22 cellular contexts compared by ENCODE assay signal in genomic region chr7:144780071-144780608, GRCh38. TPM values are rescaled to one million over a fixed set of nuclear protein-coding genes. Genes with fewer than 3 reads are reported as not detected.
DNase-seq lines count a peak whose midpoint lies in the region; ATAC-seq, FAIRE-seq and TF ChIP-seq lines count a peak whose summit lies in the region.
"Had no signal": no experiment of that assay in that cellular context is flagged by ENCODE, and none has a peak within 500 bp of the region (broad histone marks: within the 10 kb centered on the region; RNA-seq: fewer than 3 reads in every experiment).

No MANE protein-coding gene starts in this region.

- H3K27me3 ChIP-seq in left lung (no peaks in the 10 kb centered on the region), small intestine (ENCODE audit: control insufficient read depth in 2 of 2, insufficient read depth in 2 of 2, low read length in 2 of 2) (no peaks in the 10 kb centered on the region)
- H3K27me3 ChIP-seq: heart right ventricle, suprapubic skin had no signal

- ATAC-seq in left lung: peak; percentile 45
- ATAC-seq: activated naive CD8-positive, alpha-beta T cell treated with anti-CD3 and anti-CD28 coated beads, Interleukin-2, amount 50 U/mL, for 24 hours; heart right ventricle; sciatic nerve had no signal

- intact Hi-C loops in left lung (cut with DNase I): no loop called here

- TF ChIP-seq CTCF in NB4 (IDR thresholded peaks at IDR 0.05; ENCODE audit: low read depth, low read length) (no peak), left lung (IDR thresholded peaks at IDR 0.05) (no peak)

- no peaks in the 10 kb centered on the region for H3K9me3 ChIP-seq in left lung
- no peaks in the 10 kb centered on the region for H3K9me3 ChIP-seq in small intestine (ENCODE audit: control insufficient read depth, low read depth)
- H3K9me3 ChIP-seq: heart right ventricle, suprapubic skin had no signal

- TF ChIP-seq POLR2A in NB4 (IDR thresholded peaks at IDR 0.05; ENCODE audit: extremely low read depth, insufficient read length): no peak

- no peak overlapping the region for H3K27ac ChIP-seq in epithelial cell of prostate
- H3K27ac ChIP-seq in left lung: no peak overlapping the region
- H3K27ac ChIP-seq in small intestine (ENCODE audit: low read depth in 1 of 2, low read length in 1 of 2): no peak overlapping the region
- H3K27ac ChIP-seq in caudate nucleus (ENCODE audit: low read depth, low read length): no peak overlapping the region
- H3K27ac ChIP-seq: coronary artery, heart right ventricle, suprapubic skin, VCaP had no signal

- no peak for FAIRE-seq in small intestine (lab: Jason Lieb, UNC)
- FAIRE-seq: GM18507 had no signal

- H3K4me1 ChIP-seq in left lung: no peaks in the 10 kb centered on the region
- H3K4me1 ChIP-seq in small intestine (ENCODE audit: control insufficient read depth in 2 of 2, insufficient read depth in 1 of 2, low read depth in 1 of 2, low read length in 1 of 2): no peaks in the 10 kb centered on the region
- H3K4me1 ChIP-seq: suprapubic skin had no signal

- H3K4me3 ChIP-seq in NB4 (ENCODE audit: low read depth, low read length) (no peak overlapping the region), left lung (no peak overlapping the region), small intestine (ENCODE audit: low read depth in 1 of 2, low read length in 2 of 2) (no peak overlapping the region)
- H3K4me3 ChIP-seq: coronary artery, heart right ventricle, suprapubic skin had no signal

- DNase-seq in HK-2 (ENCODE audit: unreplicated experiment) (peak; percentile 14), NB4 (ENCODE audit: low read depth) (peak; percentile 47), epithelial cell of prostate (ENCODE audit: low read depth, low spot score) (peak; percentile 83), left lung (no peak), small intestine (no peak), caudate nucleus (lab: John Stamatoyannopoulos, UW) (no peak), HPDE6-E6E7 (ENCODE audit: extremely low spot score) (no peak)
- DNase-seq: activated effector memory CD4-positive, alpha-beta T cell treated with anti-CD3 and anti-CD28 coated beads, Interleukin-2, amount 50 U/mL, for 16 hours; activated naive CD8-positive, alpha-beta T cell treated with anti-CD3 and anti-CD28 coated beads, Interleukin-2, amount 50 U/mL, for 24 hours; CD4-positive, CD25-positive, alpha-beta regulatory T cell; GDM1; heart right ventricle; Kasumi-1; NCI-H1436; NCI-H2107; NCI-H510A; posterior cingulate gyrus had no signal

- no peaks in the 10 kb centered on the region for H3K36me3 ChIP-seq in left lung
- no peaks in the 10 kb centered on the region for H3K36me3 ChIP-seq in small intestine (ENCODE audit: control insufficient read depth in 2 of 2, insufficient read depth in 2 of 2, low read length in 2 of 2)
- H3K36me3 ChIP-seq: heart right ventricle, suprapubic skin had no signal

- WGBS in small intestine, 3 donors: 95 to 96% (median 96%) methylated on average over 4 of the region's 4 CpGs

RNA-seq across cellular contexts. Expression of gene TPK1, which starts 55.7 kb away (rescaled TPM):
- 10 to 100 TPM in 1 of 2 donors, 1 to 10 TPM in 1; 9.3 to 15.5 TPM for total RNA-seq in left lung
- polyA plus RNA-seq in small intestine: 10 to 100 TPM; 10.9 to 21.9 (median 19.7) TPM

Comparison
In these comparisons a context has a peak if more than half of its experiments do, and no peak if none do; other contexts are left out.
1. DNase-seq: peak in HK-2 (single experiment), NB4 (single experiment) and epithelial cell of prostate (single experiment); none in left lung (0 of 2), small intestine (single experiment), caudate nucleus (0 of 61) and HPDE6-E6E7 (single experiment).